Comparison of ENCODE assay signal across 8 cellular contexts in genomic region chr3:197748597-197749314, GRCh38. TPM values are rescaled to one million over a fixed set of nuclear protein-coding genes. Genes with fewer than 3 reads are reported as not detected.
A peak's percentile ranks its signal among the peaks of the same experiment; 100 is the strongest.
DNase-seq lines count a peak whose midpoint lies in the region; ATAC-seq, FAIRE-seq and TF ChIP-seq lines count a peak whose summit lies in the region.

No MANE protein-coding gene starts in this region.

- FAIRE-seq in kidney (lab: Jason Lieb, UNC) (no peak), GM12891 (lab: Jason Lieb, UNC) (no peak)

- no peak for TF ChIP-seq CTCF in kidney (IDR thresholded peaks at IDR 0.05; ENCODE audit: borderline replicate concordance, extremely low read depth, insufficient read depth)
- TF ChIP-seq CTCF in thoracic aorta (IDR thresholded peaks at IDR 0.05): no peak

- H3K27ac ChIP-seq in kidney (ENCODE audit: low read depth in 2 of 2, low read length in 2 of 2) (peak overlapping the region; percentile 93 to 97), thoracic aorta (peak overlapping the region; percentile 94 to 97)

- DNase-seq in activated naive CD4-positive, alpha-beta T cell treated with anti-CD3 and anti-CD28 coated beads for 36 hours: no peak
- no peak for DNase-seq in activated naive CD4-positive, alpha-beta T cell treated with Interleukin-2 at 50 U/mL for 16 hours
- DNase-seq in activated naive CD8-positive, alpha-beta T cell treated with anti-CD3 and anti-CD28 coated beads for 36 hours: no peak
- DNase-seq in kidney (no peak), thoracic aorta (ENCODE audit: low spot score) (no peak), KBM-7 (no peak), GM12891 (ENCODE audit: insufficient read length, low spot score) (no peak)

- H3K4me1 ChIP-seq in kidney (ENCODE audit: control insufficient read depth in 1 of 2, insufficient read depth in 1 of 2, low read depth in 1 of 2, low read length in 2 of 2) (peaks cover 0 to 8% of the 10 kb centered on the region in 2 donors), thoracic aorta (ENCODE audit: control insufficient read depth in 1 of 2, low read depth in 2 of 2) (peaks cover 10 to 33% of the 10 kb centered on the region in 2 donors)

- H3K27me3 ChIP-seq in thoracic aorta (replicated peaks; ENCODE audit: insufficient read depth): no peaks in the 10 kb centered on the region

- peaks cover 24% of the 10 kb centered on the region for H3K4me1 Mint-ChIP-seq in activated naive CD4-positive, alpha-beta T cell treated with anti-CD3 and anti-CD28 coated beads for 36 hours (ENCODE audit: low read depth)
- H3K4me1 Mint-ChIP-seq in activated naive CD8-positive, alpha-beta T cell treated with anti-CD3 and anti-CD28 coated beads for 36 hours: peaks cover 21% of the 10 kb centered on the region

- H3K27ac Mint-ChIP-seq in activated naive CD4-positive, alpha-beta T cell treated with anti-CD3 and anti-CD28 coated beads for 36 hours: peak overlapping the region; percentile 75
- H3K27ac Mint-ChIP-seq in activated naive CD8-positive, alpha-beta T cell treated with anti-CD3 and anti-CD28 coated beads for 36 hours: peak overlapping the region; percentile 85

- no peaks in the 10 kb centered on the region for H3K27me3 Mint-ChIP-seq in activated naive CD4-positive, alpha-beta T cell treated with anti-CD3 and anti-CD28 coated beads for 36 hours (ENCODE audit: low read depth)
- no peaks in the 10 kb centered on the region for H3K27me3 Mint-ChIP-seq in activated naive CD8-positive, alpha-beta T cell treated with anti-CD3 and anti-CD28 coated beads for 36 hours

- peak; percentile 49 for ATAC-seq in thoracic aorta (ENCODE audit: insufficient number of reproducible peaks, low FRiP score, low read depth)
- ATAC-seq in GM19467 (IDR thresholded peaks at IDR 0.05; ENCODE audit: unreplicated experiment): no peak

- no peaks in the 10 kb centered on the region for H3K36me3 Mint-ChIP-seq in activated naive CD4-positive, alpha-beta T cell treated with anti-CD3 and anti-CD28 coated beads for 36 hours (ENCODE audit: low read depth)
- no peaks in the 10 kb centered on the region for H3K36me3 Mint-ChIP-seq in activated naive CD8-positive, alpha-beta T cell treated with anti-CD3 and anti-CD28 coated beads for 36 hours

- intact Hi-C loops in activated naive CD4-positive, alpha-beta T cell treated with anti-CD3 and anti-CD28 coated beads for 36 hours (cut with micrococcal nuclease): loop anchor here (1.0 kb wide), 3 partner anchors 11 to 54 kb away; no protein-coding TSS in a partner anchor
- intact Hi-C loops in kidney (cut with DNase I): no loop called here

- in situ Hi-C loops in KBM-7 (cut with MboI; ENCODE audit: low pct_unique_long_range_greater_than_20kb, low sequenced_read_pairs): no loop called here

- peak overlapping the region; percentile 93 to 95 for H3K4me3 ChIP-seq in kidney (ENCODE audit: low read length in 2 of 2)
- H3K4me3 ChIP-seq in thoracic aorta: peak overlapping the region; percentile 93

- no peaks in the 10 kb centered on the region for H3K9me3 Mint-ChIP-seq in activated naive CD4-positive, alpha-beta T cell treated with anti-CD3 and anti-CD28 coated beads for 36 hours
- no peaks in the 10 kb centered on the region for H3K9me3 Mint-ChIP-seq in activated naive CD8-positive, alpha-beta T cell treated with anti-CD3 and anti-CD28 coated beads for 36 hours

- H3K4me3 Mint-ChIP-seq in activated naive CD4-positive, alpha-beta T cell treated with anti-CD3 and anti-CD28 coated beads for 36 hours: peak overlapping the region; percentile 93
- H3K4me3 Mint-ChIP-seq in activated naive CD8-positive, alpha-beta T cell treated with anti-CD3 and anti-CD28 coated beads for 36 hours: peak overlapping the region; percentile 86

- TF ChIP-seq POLR2A in GM12891 (IDR thresholded peaks at IDR 0.05; ENCODE audit: low read depth, low read length): no peak

- CTCF ChIA-PET in activated naive CD4-positive, alpha-beta T cell treated with anti-CD3 and anti-CD28 coated beads for 36 hours (lab: Charles Lee): interaction anchor here (0.6 to 1.4 kb wide), 3 partner anchors 37 to 62 kb away, joined by 3 to 6 read pairs (median 3); no protein-coding TSS in a partner anchor

- H3K9ac ChIP-seq in kidney (ENCODE audit: low read length in 2 of 2): peak overlapping the region; percentile 21 to 76

- H3K9me3 ChIP-seq in kidney (ENCODE audit: control insufficient read depth in 1 of 2, low read length in 2 of 2): no peaks in the 10 kb centered on the region
- no peaks in the 10 kb centered on the region for H3K9me3 ChIP-seq in thoracic aorta

- H3K36me3 ChIP-seq in kidney (ENCODE audit: control insufficient read depth in 1 of 2, insufficient read depth in 2 of 2, low read length in 2 of 2) (no peaks in the 10 kb centered on the region), thoracic aorta (no peaks in the 10 kb centered on the region)

TF ChIP-seq in GM12891, 5 proteins besides CTCF, POLR2A, EP300 and RAD21:
- no peak for TF ChIP-seq SPI1 (IDR thresholded peaks at IDR 0.05; ENCODE audit: low read depth, low read length)
- no peak for TF ChIP-seq POU2F2 (IDR thresholded peaks at IDR 0.05; ENCODE audit: low read depth, low read length)
- TF ChIP-seq TAF1 (IDR thresholded peaks at IDR 0.05; ENCODE audit: low read depth, low read length): no peak
- no peak for TF ChIP-seq PAX5 (IDR thresholded peaks at IDR 0.05; ENCODE audit: insufficient read depth, low read length, severe bottlenecking)
- no peak for TF ChIP-seq POLR2AphosphoS5 (IDR thresholded peaks at IDR 0.05; ENCODE audit: low read depth, low read length)

RNA-seq across cellular contexts. Expression of gene FYTTD1, which starts 0.9 kb away (rescaled TPM):
- 10 to 100 TPM; 25.1 to 27.6 TPM for total RNA-seq in activated naive CD4-positive, alpha-beta T cell treated with anti-CD3 and anti-CD28 coated beads for 36 hours
- total RNA-seq in activated naive CD8-positive, alpha-beta T cell treated with anti-CD3 and anti-CD28 coated beads for 36 hours: 10 to 100 TPM; 23.2 to 25.0 TPM
- total RNA-seq in kidney (53.7 TPM), thoracic aorta (10 to 100 TPM; 20.4 to 47.3 TPM)
- 11.9 TPM for polyA plus RNA-seq in kidney (ENCODE audit: insufficient read depth, low read depth, low replicate concordance)
- 34.1 TPM for polyA plus RNA-seq in GM12891 (2012; ENCODE audit: low read depth, missing spikeins)

RNA-seq across cellular contexts. Expression of gene RUBCN, which starts 12.1 kb away (rescaled TPM):
- 10 to 100 TPM; 20.8 to 22.0 TPM for total RNA-seq in activated naive CD4-positive, alpha-beta T cell treated with anti-CD3 and anti-CD28 coated beads for 36 hours
- total RNA-seq in activated naive CD8-positive, alpha-beta T cell treated with anti-CD3 and anti-CD28 coated beads for 36 hours: 10 to 100 TPM; 23.7 to 24.7 TPM
- total RNA-seq in kidney: 31.5 TPM
- 4.4 TPM for polyA plus RNA-seq in kidney (ENCODE audit: insufficient read depth, low read depth, low replicate concordance)
- 10 to 100 TPM; 52.1 to 67.3 TPM for total RNA-seq in thoracic aorta
- 29.4 TPM for polyA plus RNA-seq in GM12891 (2012; ENCODE audit: low read depth, missing spikeins)

RNA-seq across cellular contexts. Expression of gene LRCH3, which starts 42.3 kb away (rescaled TPM):
- total RNA-seq in activated naive CD4-positive, alpha-beta T cell treated with anti-CD3 and anti-CD28 coated beads for 36 hours: 10 to 100 TPM; 30.8 to 36.0 TPM
- 10 to 100 TPM; 33.6 to 34.4 TPM for total RNA-seq in activated naive CD8-positive, alpha-beta T cell treated with anti-CD3 and anti-CD28 coated beads for 36 hours
- total RNA-seq in kidney (52.0 TPM), thoracic aorta (10 to 100 TPM; 66.7 to 87.6 TPM)
- 11.6 TPM for polyA plus RNA-seq in kidney (ENCODE audit: insufficient read depth, low read depth, low replicate concordance)
- polyA plus RNA-seq in GM12891 (2012; ENCODE audit: low read depth, missing spikeins): 19.6 TPM
